In the genomic region with DNA sequence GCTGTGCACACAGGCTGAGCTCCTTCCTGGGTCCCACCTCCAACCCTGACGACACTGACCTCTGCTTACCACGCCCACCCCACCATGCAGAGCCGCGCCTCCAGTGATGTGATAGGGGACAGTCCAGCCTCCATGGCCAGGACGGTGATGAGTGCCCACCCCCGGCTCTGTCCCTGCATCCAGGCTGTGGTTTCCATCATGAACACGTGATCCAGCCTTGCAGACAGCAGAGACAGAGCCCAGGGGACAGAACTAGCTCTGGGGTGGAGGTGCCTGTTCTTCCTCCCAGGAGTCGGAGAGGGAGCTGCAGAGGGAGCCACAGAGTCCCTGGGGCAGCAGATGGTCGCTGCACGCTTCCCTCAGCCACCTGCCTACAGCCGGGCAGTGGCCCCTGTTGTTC, we compare ENCODE assay signal across 22 cellular contexts. TPM values are rescaled to one million over a fixed set of nuclear protein-coding genes. Genes with fewer than 3 reads are reported as not detected.
DNase-seq lines count a peak whose midpoint lies in the region; ATAC-seq and TF ChIP-seq lines count a peak whose summit lies in the region.
"Had no signal": no experiment of that assay in that cellular context is flagged by ENCODE, and none has a peak within 500 bp of the region (broad histone marks: within the 10 kb centered on the region; RNA-seq: fewer than 3 reads in every experiment).

No MANE protein-coding gene starts in this region.

- no peak overlapping the region for H4K91ac ChIP-seq in neuronal stem cell (ENCODE audit: low read depth, low read length, poor library complexity)

- H3K27me3 ChIP-seq in BE2C (no peaks in the 10 kb centered on the region), BLaER1 (no peaks in the 10 kb centered on the region), neuronal stem cell (ENCODE audit: control insufficient read depth in 3 of 3, insufficient read depth in 3 of 3, low read depth in 1 of 3, low read length in 3 of 3) (no peaks in the 10 kb centered on the region)

- WGBS in neuronal stem cell (ENCODE audit: extremely low coverage in 2 of 2, insufficient read length in 2 of 2, insufficient replicate concordance in 1 of 2), 2 donors, result no CpG with 5 or more reads among the region's 11 CpGs

- DNase-seq in BE2C, result peak; percentile 61
- DNase-seq in NCI-H2171 (lab: John Stamatoyannopoulos, UW), result peak; percentile 20
- no peak for DNase-seq in neuronal stem cell (ENCODE audit: low spot score)
- no peak for DNase-seq in SHP77 treated with DMSO at 0.1 percent for 48 hours (lab: John Stamatoyannopoulos, UW)
- DNase-seq: EL, GF-D8, Kasumi-1, NCI-H1048, NCI-H1417 treated with DMSO at 0.1 percent for 48 hours, NCI-H2029, NCI-H446 treated with DMSO at 0.1 percent for 48 hours, OCI-M1, Right ventricle myocardium superior, SW 1271, T-helper 2 cell had no signal

- no peak overlapping the region for H2BK15ac ChIP-seq in neuronal stem cell (ENCODE audit: low read length)

- H3K23ac ChIP-seq in neuronal stem cell (ENCODE audit: low read depth, low read length, poor library complexity), result no peak overlapping the region

- H3K4me1 ChIP-seq in BE2C (no peaks in the 10 kb centered on the region), BLaER1 (peaks cover 74% of the 10 kb centered on the region), neuronal stem cell (ENCODE audit: control insufficient read depth in 2 of 2, insufficient read depth in 1 of 2, low read depth in 1 of 2, low read length in 2 of 2) (no peaks in the 10 kb centered on the region)

- H3K9ac ChIP-seq in BLaER1 (0 out of 2 replicates have a peak overlapping the region, but pooled peaks have one; percentile 20), neuronal stem cell (ENCODE audit: low read depth, low read length, poor library complexity) (no peak overlapping the region)

- H3K4ac ChIP-seq in neuronal stem cell (ENCODE audit: low read length), result peak overlapping the region; percentile 27

- TF ChIP-seq CTCF in BE2C (IDR thresholded peaks at IDR 0.05; ENCODE audit: low read depth, low read length), result peak; percentile 31

- ATAC-seq in HG03521 (IDR thresholded peaks at IDR 0.05; ENCODE audit: unreplicated experiment), result no peak
- no peak for ATAC-seq in GM19351 (IDR thresholded peaks at IDR 0.05; ENCODE audit: unreplicated experiment)
- ATAC-seq: HCT116 had no signal

- H2AFZ ChIP-seq in neuronal stem cell (ENCODE audit: low read length), result no peak overlapping the region

- peak overlapping the region; percentile 85 for H3K14ac ChIP-seq in neuronal stem cell (ENCODE audit: low read length)

- H4K8ac ChIP-seq in neuronal stem cell (ENCODE audit: low read depth, low read length), result peak overlapping the region; percentile 56

- H3K18ac ChIP-seq in neuronal stem cell (ENCODE audit: low read length), result peak overlapping the region; percentile 19

- no peak overlapping the region for H2BK5ac ChIP-seq in neuronal stem cell (ENCODE audit: low read length)

- H2BK12ac ChIP-seq in neuronal stem cell (ENCODE audit: low read length), result no peak overlapping the region

- H2AK5ac ChIP-seq in neuronal stem cell (ENCODE audit: low read depth, low read length), result peak overlapping the region; percentile 68

- no peak overlapping the region for H3K4me3 ChIP-seq in BE2C (ENCODE audit: low read depth, low read length)
- peak overlapping the region; percentile 20 for H3K4me3 ChIP-seq in BLaER1
- no peak overlapping the region for H3K4me3 ChIP-seq in neuronal stem cell (ENCODE audit: low read length in 2 of 2)
- H3K4me3 ChIP-seq: SK-N-MC had no signal

- no peaks in the 10 kb centered on the region for H3K36me3 ChIP-seq in BE2C
- H3K36me3 ChIP-seq in BLaER1, result no peaks in the 10 kb centered on the region
- H3K36me3 ChIP-seq in neuronal stem cell (replicated peaks in 1 of 2; ENCODE audit: control insufficient read depth in 2 of 2, insufficient read depth in 2 of 2, low read length in 2 of 2), result no peaks in the 10 kb centered on the region

- peak overlapping the region; percentile 87 for H3K4me2 ChIP-seq in BLaER1
- H3K4me2 ChIP-seq in neuronal stem cell (ENCODE audit: insufficient read depth, low read length, poor library complexity, severe bottlenecking), result no peak overlapping the region

- H3K27ac ChIP-seq in BLaER1 (peak overlapping the region; percentile 63; the same call in 1 of the 2 replicates), neuronal stem cell (replicated peaks; ENCODE audit: low read length) (no peak overlapping the region)
- H3K27ac ChIP-seq: C4-2B, SK-N-MC had no signal

- H4K20me1 ChIP-seq in BLaER1, result no peaks in the 10 kb centered on the region

- H3K79me1 ChIP-seq in neuronal stem cell (ENCODE audit: low read depth, low read length), result no peaks in the 10 kb centered on the region

- peaks cover 3% of the 10 kb centered on the region; the same call in 1 of the 2 replicates for H3K9me3 ChIP-seq in BE2C
- H3K9me3 ChIP-seq in BLaER1, result no peaks in the 10 kb centered on the region
- peaks cover 0 to 1% of the 10 kb centered on the region in 2 donors for H3K9me3 ChIP-seq in neuronal stem cell (replicated peaks in 1 of 2; ENCODE audit: control insufficient read depth in 2 of 2, insufficient read depth in 1 of 2, low read depth in 1 of 2, low read length in 2 of 2)

- H2BK120ac ChIP-seq in neuronal stem cell (ENCODE audit: low read depth, low read length), result no peak overlapping the region

RNA-seq across cellular contexts. Expression of a gene that starts 42.6 kb away (rescaled TPM):
- 112 TPM for polyA plus RNA-seq in BE2C (2012; ENCODE audit: insufficient read depth, insufficient read length, low read depth)
- polyA plus RNA-seq in neuronal stem cell (2013, experiment 1 of 2), result 3.9 TPM
- polyA plus RNA-seq in neuronal stem cell (2013, experiment 2 of 2), result 3.8 TPM
- polyA plus RNA-seq: IgD-negative memory B cell had no signal

Comparison
In these comparisons a context has a peak if more than half of its experiments do, and no peak if none do; other contexts are left out.
1. DNase-seq: peak in BE2C (single experiment) and NCI-H2171 (single experiment); none in neuronal stem cell (single experiment) and SHP77 treated with DMSO at 0.1 percent for 48 hours (single experiment).